In genomic region chr11:83835423-83835822, GRCh38 we compare ENCODE assay signal across 13 cellular contexts.
DNase-seq lines count a peak whose midpoint lies in the region; ATAC-seq and TF ChIP-seq lines count a peak whose summit lies in the region.
"Had no signal": no experiment of that assay in that cellular context is flagged by ENCODE, and none has a peak within 500 bp of the region (broad histone marks: within the 10 kb centered on the region; RNA-seq: fewer than 3 reads in every experiment).

No MANE protein-coding gene starts in this region.

- in situ Hi-C loops in gastrocnemius medialis (cut with MboI; ENCODE audit: low sequenced_read_pairs in 4 of 4) = loop anchor here in 2 of 4 donors (25.0 kb wide), 2 partner anchors 702 to 727 kb away; no protein-coding TSS in a partner anchor

- DNase-seq in fibroblast of peridontal ligament (ENCODE audit: extremely low read depth) (peak; percentile 17), sciatic nerve (ENCODE audit: low spot score) (no peak), gastrocnemius medialis (no peak), putamen (ENCODE audit: low spot score) (no peak), DMS 273 (lab: John Stamatoyannopoulos, UW; ENCODE audit: unreplicated experiment) (no peak)
- DNase-seq: activated CD8-positive, alpha-beta T cell treated with anti-CD3 and anti-CD28 coated beads for 36 hours; CD4-positive, CD25-positive, alpha-beta regulatory T cell; foreskin fibroblast; MV-4-11; thyroid gland had no signal

- no peak overlapping the region for H3K4me3 ChIP-seq in gastrocnemius medialis
- H3K4me3 ChIP-seq: thyroid gland had no signal

- H3K9me3 ChIP-seq in gastrocnemius medialis = no peaks in the 10 kb centered on the region
- H3K9me3 ChIP-seq: thyroid gland had no signal

- no peak for TF ChIP-seq POLR2A in gastrocnemius medialis (IDR thresholded peaks at IDR 0.05)

- no peak overlapping the region for H3K27ac ChIP-seq in gastrocnemius medialis
- H3K27ac ChIP-seq: thyroid gland had no signal

- H3K27me3 ChIP-seq in gastrocnemius medialis = no peaks in the 10 kb centered on the region
- H3K27me3 ChIP-seq: thyroid gland had no signal

- intact Hi-C loops in sciatic nerve (cut with DNase I) (no loop called here), gastrocnemius medialis (cut with DNase I; ENCODE audit: low total_unique reads) (loop anchor here (5.0 kb wide), 1 partner anchor 692 kb away; no protein-coding TSS in a partner anchor)

- H3K36me3 ChIP-seq in gastrocnemius medialis = no peaks in the 10 kb centered on the region
- H3K36me3 ChIP-seq: thyroid gland had no signal

- H3K4me1 ChIP-seq in gastrocnemius medialis = no peaks in the 10 kb centered on the region
- H3K4me1 ChIP-seq: thyroid gland had no signal

- peak; percentile 73 for ATAC-seq in GM18858 (IDR thresholded peaks at IDR 0.05; ENCODE audit: unreplicated experiment)
- ATAC-seq in GM21576 (IDR thresholded peaks at IDR 0.05; ENCODE audit: unreplicated experiment) = peak; percentile 64
- peak; percentile 86 for ATAC-seq in HG03175 (IDR thresholded peaks at IDR 0.05; ENCODE audit: unreplicated experiment)
- no peak for ATAC-seq in sciatic nerve
- ATAC-seq in gastrocnemius medialis = no peak
- ATAC-seq: activated CD8-positive, alpha-beta T cell treated with anti-CD3 and anti-CD28 coated beads for 36 hours had no signal

- no peak for TF ChIP-seq CTCF in gastrocnemius medialis (IDR thresholded peaks at IDR 0.05 in 4 of 5, conservative IDR thresholded peaks at IDR 0.05 in 1 of 5)

Comparison
In these comparisons a context has a peak if more than half of its experiments do, and no peak if none do; other contexts are left out.
1. ATAC-seq: peak in GM18858 (single experiment), GM21576 (single experiment) and HG03175 (single experiment); none in sciatic nerve (single experiment) and gastrocnemius medialis (0 of 2).